Comparison of ENCODE assay signal across 6 cellular contexts in the genomic region with DNA sequence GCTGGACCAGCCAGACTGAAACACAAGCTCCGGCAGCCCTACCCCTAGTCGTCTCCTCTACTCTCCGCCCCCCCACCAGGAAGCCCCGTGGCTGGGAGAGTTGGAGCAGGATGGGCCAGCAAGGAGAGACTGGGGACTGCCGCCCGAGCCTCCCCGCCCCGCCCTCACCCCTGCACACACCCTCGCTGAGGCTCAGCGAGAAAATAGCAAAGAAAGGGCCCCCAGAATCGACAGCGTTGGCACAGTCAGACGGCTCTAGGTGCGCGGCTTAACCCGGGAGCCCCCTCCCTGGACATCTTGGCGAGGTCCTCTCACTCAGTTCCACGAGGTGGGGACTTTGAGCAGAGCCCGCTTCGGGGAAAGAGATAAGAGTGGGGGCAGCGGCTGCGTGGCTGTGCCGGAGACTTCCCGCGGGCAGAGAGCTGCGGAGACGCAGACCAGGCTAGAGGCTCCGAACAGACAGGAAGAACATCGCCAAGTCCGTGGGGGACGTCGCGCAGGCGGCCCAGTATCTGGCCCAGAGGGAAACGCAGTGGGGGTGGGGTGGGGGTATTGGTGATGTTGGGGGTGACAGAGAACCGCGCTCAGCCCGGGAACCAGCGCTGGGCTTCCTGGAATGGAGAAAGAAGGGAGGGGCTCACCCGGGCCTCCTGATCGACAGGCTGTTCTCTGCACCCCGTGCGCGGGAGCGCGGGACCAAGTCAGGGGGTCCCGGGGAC. TPM values are rescaled to one million over a fixed set of nuclear protein-coding genes. Genes with fewer than 3 reads are reported as not detected.
DNase-seq lines count a peak whose midpoint lies in the region; ATAC-seq and TF ChIP-seq lines count a peak whose summit lies in the region.

No MANE protein-coding gene starts in this region.

- in situ Hi-C loops in astrocyte of the cerebellum (cut with HindIII; ENCODE audit: low sequenced_read_pairs): no loop called here

- no peaks in the 10 kb centered on the region for H3K9me3 ChIP-seq in ES-I3 (ENCODE audit: control insufficient read depth, insufficient read depth, low read length)

- peak overlapping the region; percentile 54 for H3K4me3 ChIP-seq in astrocyte of the cerebellum (ENCODE audit: low read depth, low read length)

- no peaks in the 10 kb centered on the region for H3K36me3 ChIP-seq in ES-I3 (ENCODE audit: insufficient read depth, low read length)

- POLR2A ChIA-PET in naive thymus-derived CD8-positive, alpha-beta T cell (lab: Charles Lee): interaction anchor here (0.7 to 7.8 kb wide), 4 partner anchors 13 to 68 kb away, joined by 8 to 281 read pairs (median 52); partner anchors contain the start of gene TRIM41

- peaks cover 0 to 7% (median 2%) of the 10 kb centered on the region in 3 donors for H3K36me3 Mint-ChIP-seq in naive thymus-derived CD8-positive, alpha-beta T cell

- DNase-seq in astrocyte of the cerebellum (ENCODE audit: low read depth) (no peak), HUDEP-2 (lab: John Stamatoyannopoulos, UW; ENCODE audit: unreplicated experiment in 76 of 76) (no peak), SKM-1 (lab: John Stamatoyannopoulos, UW; ENCODE audit: unreplicated experiment) (no peak)
- peak in 3 of 10 donors; percentile 10 to 32 (median 30) for DNase-seq in naive thymus-derived CD8-positive, alpha-beta T cell

- peaks cover 10% of the 10 kb centered on the region; the same call in 1 of the 2 replicates for H3K4me1 ChIP-seq in ES-I3 (ENCODE audit: insufficient read depth, low read length)

- H3K4me3 Mint-ChIP-seq in naive thymus-derived CD8-positive, alpha-beta T cell: peak overlapping the region; percentile 81 to 95 (median 88)

- TF ChIP-seq CTCF in astrocyte of the cerebellum (IDR thresholded peaks at IDR 0.05; ENCODE audit: low read depth, low read length, missing control alignments): no peak

- peaks cover 0 to 10% (median 0%) of the 10 kb centered on the region in 9 donors for H3K9me3 Mint-ChIP-seq in naive thymus-derived CD8-positive, alpha-beta T cell

- peak overlapping the region in 3 of 10 donors; percentile 34 to 63 (median 45) for H3K27ac Mint-ChIP-seq in naive thymus-derived CD8-positive, alpha-beta T cell

- peaks cover 4 to 20% (median 11%) of the 10 kb centered on the region in 5 donors for H3K27me3 Mint-ChIP-seq in naive thymus-derived CD8-positive, alpha-beta T cell

- H3K4me1 Mint-ChIP-seq in naive thymus-derived CD8-positive, alpha-beta T cell: peaks cover 22 to 45% (median 32%) of the 10 kb centered on the region in 4 donors

- H3K9ac ChIP-seq in ES-I3 (ENCODE audit: low read depth, low read length): peak overlapping the region; percentile 75; the same call in 1 of the 2 replicates

- peak; percentile 3 to 7 for ATAC-seq in naive thymus-derived CD8-positive, alpha-beta T cell
- no peak for ATAC-seq in GM21619 (IDR thresholded peaks at IDR 0.05; ENCODE audit: unreplicated experiment)

RNA-seq across cellular contexts. Expression of gene TRIM7, which starts 1.0 kb away (rescaled TPM):
- 1 to 10 TPM; 3.7 to 4.2 TPM for total RNA-seq in naive thymus-derived CD8-positive, alpha-beta T cell
- polyA plus RNA-seq in naive thymus-derived CD8-positive, alpha-beta T cell: under 1 TPM in 1 of 3 donors, not detected in 2; 0.40 TPM

RNA-seq across cellular contexts. Expression of gene TRIM41, which starts 19.1 kb away (rescaled TPM):
- total RNA-seq in naive thymus-derived CD8-positive, alpha-beta T cell: 10 to 100 TPM; 33.3 to 40.7 TPM
- polyA plus RNA-seq in naive thymus-derived CD8-positive, alpha-beta T cell: 1 to 10 TPM; 1.1 to 2.6 (median 1.6) TPM

RNA-seq across cellular contexts. Expression of gene RACK1, which starts 39.7 kb away (rescaled TPM):
- total RNA-seq in naive thymus-derived CD8-positive, alpha-beta T cell: 1,000 to 10,000 TPM; 2,236 to 2,371 TPM
- polyA plus RNA-seq in naive thymus-derived CD8-positive, alpha-beta T cell: 1,000 to 10,000 TPM; 2,449 to 2,566 (median 2,565) TPM

RNA-seq across cellular contexts. Expression of gene OR2V2, which starts 56.6 kb away (rescaled TPM):
- total RNA-seq in naive thymus-derived CD8-positive, alpha-beta T cell: not detected
- polyA plus RNA-seq in naive thymus-derived CD8-positive, alpha-beta T cell: not detected

RNA-seq across cellular contexts. Expression of gene TRIM52, which starts 56.9 kb away (rescaled TPM):
- total RNA-seq in naive thymus-derived CD8-positive, alpha-beta T cell: 10 to 100 TPM; 62.7 to 64.2 TPM
- 10 to 100 TPM; 23.6 to 36.3 (median 32.8) TPM for polyA plus RNA-seq in naive thymus-derived CD8-positive, alpha-beta T cell
